Comparison of ENCODE assay signal across 16 cellular contexts in genomic region chr7:94313926-94314325, GRCh38.
DNase-seq lines count a peak whose midpoint lies in the region; ATAC-seq and TF ChIP-seq lines count a peak whose summit lies in the region.
"Had no signal": no experiment of that assay in that cellular context is flagged by ENCODE, and none has a peak within 500 bp of the region (broad histone marks: within the 10 kb centered on the region; RNA-seq: fewer than 3 reads in every experiment).

No MANE protein-coding gene starts in this region.

- intact Hi-C loops in heart right ventricle (cut with DNase I) (no loop called here), Right ventricle myocardium superior (cut with DNase I) (no loop called here)

- no peaks in the 10 kb centered on the region for H3K27me3 Mint-ChIP-seq in type B pancreatic cell
- H3K27me3 Mint-ChIP-seq: activated naive CD4-positive, alpha-beta T cell treated with anti-CD3 and anti-CD28 coated beads, Interleukin-2, amount 10 ng/mL, durations not matched to agents 7 days and 5 days had no signal

- no peaks in the 10 kb centered on the region for H3K36me3 Mint-ChIP-seq in type B pancreatic cell
- H3K36me3 Mint-ChIP-seq: activated naive CD4-positive, alpha-beta T cell treated with anti-CD3 and anti-CD28 coated beads, Interleukin-2, amount 10 ng/mL, durations not matched to agents 7 days and 5 days; stimulated activated effector memory CD8-positive, alpha-beta T cell treated with anti-CD3 and anti-CD28 coated beads, Interleukin-12 subunit alpha, Interleukin-12 subunit beta, amount 100 ng/mL, for 72 hours; T-cell had no signal

- no peak for TF ChIP-seq CTCF in heart right ventricle (IDR thresholded peaks at IDR 0.05)
- no peak for TF ChIP-seq CTCF in astrocyte of the spinal cord (IDR thresholded peaks at IDR 0.05; ENCODE audit: low read depth, low read length)
- no peak for TF ChIP-seq CTCF in type B pancreatic cell (conservative IDR thresholded peaks at IDR 0.05)

- peak overlapping the region in 6 of 10 donors; percentile 12 to 55 (median 19) for H3K27ac ChIP-seq in heart right ventricle

- no peaks in the 10 kb centered on the region for H3K9me3 ChIP-seq in heart right ventricle

- H3K4me3 ChIP-seq in heart right ventricle = no peak overlapping the region
- H3K4me3 ChIP-seq in astrocyte of the spinal cord (ENCODE audit: low read depth, low read length) = no peak overlapping the region

- 55 to 65% methylated on average over 2 of the region's 2 CpGs for WGBS in heart right ventricle, 2 donors

- peaks cover 22% of the 10 kb centered on the region for H3K4me1 Mint-ChIP-seq in type B pancreatic cell (ENCODE audit: unreplicated experiment)
- H3K4me1 Mint-ChIP-seq: activated naive CD4-positive, alpha-beta T cell treated with anti-CD3 and anti-CD28 coated beads, Interleukin-2, amount 10 ng/mL, durations not matched to agents 7 days and 5 days; stimulated activated effector memory CD8-positive, alpha-beta T cell treated with anti-CD3 and anti-CD28 coated beads, Interleukin-12 subunit alpha, Interleukin-12 subunit beta, amount 100 ng/mL, for 72 hours; T-cell had no signal

- no peaks in the 10 kb centered on the region for H3K36me3 ChIP-seq in heart right ventricle

- no peak overlapping the region for H3K27ac Mint-ChIP-seq in type B pancreatic cell
- H3K27ac Mint-ChIP-seq: activated naive CD4-positive, alpha-beta T cell treated with anti-CD3 and anti-CD28 coated beads, Interleukin-2, amount 10 ng/mL, durations not matched to agents 7 days and 5 days; stimulated activated effector memory CD8-positive, alpha-beta T cell treated with anti-CD3 and anti-CD28 coated beads, Interleukin-12 subunit alpha, Interleukin-12 subunit beta, amount 100 ng/mL, for 72 hours; T-cell had no signal

- no peaks in the 10 kb centered on the region for H3K27me3 ChIP-seq in heart right ventricle

- in situ Hi-C loops in astrocyte of the spinal cord (cut with HindIII; ENCODE audit: low sequenced_read_pairs) = no loop called here

- no peak for DNase-seq in heart right ventricle
- no peak for DNase-seq in Right ventricle myocardium superior
- DNase-seq in astrocyte of the spinal cord (ENCODE audit: low read depth, low spot score) = peak; percentile 93
- DNase-seq in iris pigment epithelial cell (ENCODE audit: low read depth) = peak; percentile 55
- no peak for DNase-seq in type B pancreatic cell (ENCODE audit: extremely low spot score, unreplicated experiment)
- DNase-seq: activated CD4-positive, CD25-positive, alpha-beta regulatory T cell; activated CD8-positive, alpha-beta memory T cell treated with anti-CD3 and anti-CD28 coated beads, Interleukin-2, amount 50 U/mL, for 4 hours; activated naive CD4-positive, alpha-beta T cell treated with anti-CD3 and anti-CD28 coated beads, Interleukin-2, amount 10 ng/mL, durations not matched to agents 7 days and 5 days; GF-D8; MM.1S; OCI-M1; T-cell had no signal

- H3K4me3 Mint-ChIP-seq in type B pancreatic cell = peak overlapping the region; percentile 39
- H3K4me3 Mint-ChIP-seq: activated naive CD4-positive, alpha-beta T cell treated with anti-CD3 and anti-CD28 coated beads, Interleukin-2, amount 10 ng/mL, durations not matched to agents 7 days and 5 days; stimulated activated effector memory CD8-positive, alpha-beta T cell treated with anti-CD3 and anti-CD28 coated beads, Interleukin-12 subunit alpha, Interleukin-12 subunit beta, amount 100 ng/mL, for 72 hours; T-cell had no signal

- ATAC-seq in heart right ventricle (peak in 4 of 8 donors; percentile 31 to 56 (median 45)), Right ventricle myocardium superior (ENCODE audit: poor library complexity) (no peak), HG02870 (IDR thresholded peaks at IDR 0.05; ENCODE audit: unreplicated experiment) (no peak), GM18861 (IDR thresholded peaks at IDR 0.05; ENCODE audit: unreplicated experiment) (no peak), HG02763 (IDR thresholded peaks at IDR 0.05; ENCODE audit: unreplicated experiment) (no peak)
- ATAC-seq: stimulated activated effector memory CD8-positive, alpha-beta T cell treated with anti-CD3 and anti-CD28 coated beads, Interleukin-12 subunit alpha, Interleukin-12 subunit beta, amount 100 ng/mL, for 72 hours; T-cell had no signal

- peaks cover 13% of the 10 kb centered on the region for H3K9me3 Mint-ChIP-seq in type B pancreatic cell
- H3K9me3 Mint-ChIP-seq: activated naive CD4-positive, alpha-beta T cell treated with anti-CD3 and anti-CD28 coated beads, Interleukin-2, amount 10 ng/mL, durations not matched to agents 7 days and 5 days had no signal

- peaks cover 0 to 22% (median 6%) of the 10 kb centered on the region in 9 donors for H3K4me1 ChIP-seq in heart right ventricle

Comparison
In these comparisons a context has a peak if more than half of its experiments do, and no peak if none do; other contexts are left out.
1. DNase-seq: peak in astrocyte of the spinal cord (single experiment) and iris pigment epithelial cell (single experiment); none in heart right ventricle (0 of 2), Right ventricle myocardium superior (single experiment) and type B pancreatic cell (single experiment).